21 cellular contexts compared by ENCODE assay signal in the genomic region with DNA sequence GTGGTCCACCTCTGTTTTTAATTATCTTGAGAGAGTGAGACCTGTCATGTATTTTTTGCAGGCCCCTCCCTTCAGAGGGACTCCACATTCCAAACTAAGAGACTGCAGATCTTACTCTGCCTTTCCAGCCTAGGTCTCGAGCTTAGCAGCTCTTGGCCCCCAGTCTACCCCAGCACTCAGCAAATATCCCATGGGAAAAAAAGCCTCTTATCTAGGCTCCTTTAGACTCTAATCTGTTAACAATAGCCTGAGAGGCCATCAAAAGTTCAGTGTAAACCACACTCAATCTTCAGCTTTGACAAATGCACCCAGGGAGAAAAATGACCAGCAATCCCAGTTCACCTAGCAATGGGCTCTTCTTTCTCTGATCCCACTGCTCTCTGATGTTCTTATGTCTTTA.
"Had no signal": no experiment of that assay in that cellular context is flagged by ENCODE, and none has a peak within 500 bp of the region (broad histone marks: within the 10 kb centered on the region; RNA-seq: fewer than 3 reads in every experiment).

No MANE protein-coding gene starts in this region.

- DNase-seq: activated CD4-positive, CD25-positive, alpha-beta regulatory T cell treated with anti-CD3 and anti-CD28 coated beads, Interleukin-2, amount 50 U/mL, for 72 hours; activated CD8-positive, alpha-beta memory T cell treated with anti-CD3 and anti-CD28 coated beads for 24 hours; activated CD8-positive, alpha-beta memory T cell treated with anti-CD3 and anti-CD28 coated beads, Interleukin-2, amount 50 U/mL, for 48 hours; activated effector memory CD4-positive, alpha-beta T cell treated with anti-CD3 and anti-CD28 coated beads, Interleukin-2, amount 50 U/mL, for 16 hours; activated naive CD8-positive, alpha-beta T cell treated with anti-CD3 and anti-CD28 coated beads for 36 hours; activated T-cell treated with anti-CD3 and anti-CD28 coated beads, Interleukin-2, amount 50 U/mL, for 48 hours; amniotic stem cell; dermis blood vessel endothelial cell; effector memory CD4-positive, alpha-beta T cell; foreskin fibroblast; left cardiac atrium; lower lobe of right lung; nephron progenitor cell; stimulated activated CD4-positive, alpha-beta T cell treated with anti-CD3 and anti-CD28 coated beads, Interleukin-12 subunit alpha, Interleukin-12 subunit beta, amount 100 ng/mL, for 4 hours; stimulated activated CD4-positive, alpha-beta T cell treated with anti-CD3 and anti-CD28 coated beads, Interleukin-1b, Interleukin-23, amount 100 ng/mL, for 48 hours; stimulated activated CD8-positive, alpha-beta memory T cell treated with anti-CD3 and anti-CD28 coated beads, Interleukin-4, amount 100 ng/mL, for 48 hours; stimulated activated naive CD4-positive, alpha-beta T cell; T1000 had no signal

- H3K27ac ChIP-seq: hepatocyte, lower lobe of right lung, prostate gland, right atrium auricular region had no signal

- H3K4me3 Mint-ChIP-seq: activated naive CD8-positive, alpha-beta T cell treated with anti-CD3 and anti-CD28 coated beads for 36 hours; nephron progenitor cell had no signal

- H3K27ac Mint-ChIP-seq: activated naive CD8-positive, alpha-beta T cell treated with anti-CD3 and anti-CD28 coated beads for 36 hours; nephron progenitor cell had no signal

- H3K36me3 ChIP-seq: lower lobe of right lung, prostate gland, right atrium auricular region had no signal

- H3K9me3 ChIP-seq: lower lobe of right lung, prostate gland had no signal

- ATAC-seq: left cardiac atrium had no signal

- H3K27me3 ChIP-seq: hepatocyte, right atrium auricular region had no signal

- H3K9me3 Mint-ChIP-seq: activated naive CD8-positive, alpha-beta T cell treated with anti-CD3 and anti-CD28 coated beads for 36 hours had no signal

- H3K27me3 Mint-ChIP-seq: activated naive CD8-positive, alpha-beta T cell treated with anti-CD3 and anti-CD28 coated beads for 36 hours had no signal

- H3K4me1 ChIP-seq: lower lobe of right lung, prostate gland had no signal

- H3K4me3 ChIP-seq: hepatocyte, lower lobe of right lung, prostate gland, right atrium auricular region had no signal
